ENCODE assay signal across 11 cellular contexts in genomic region chr3:196440041-196440537, GRCh38. TPM values are rescaled to one million over a fixed set of nuclear protein-coding genes. Genes with fewer than 3 reads are reported as not detected.
DNase-seq lines count a peak whose midpoint lies in the region; ATAC-seq, FAIRE-seq and TF ChIP-seq lines count a peak whose summit lies in the region.
"Had no signal": no experiment of that assay in that cellular context is flagged by ENCODE, and none has a peak within 500 bp of the region (broad histone marks: within the 10 kb centered on the region; RNA-seq: fewer than 3 reads in every experiment).

No MANE protein-coding gene starts in this region.

- WGBS in GM12878 (ENCODE audit: insufficient coverage, insufficient replicate concordance, low lambda C conversion rate, missing lambda C conversion rate): 0% methylated on average over 6 of the region's 6 CpGs
- 78 to 82% (median 80%) methylated on average over 6 of the region's 6 CpGs for WGBS in psoas muscle, 3 donors
- WGBS in mammary epithelial cell (ENCODE audit: low coverage, missing lambda C conversion rate): 92% methylated on average over 6 of the region's 6 CpGs

- TF ChIP-seq EP300 in GM12878 (IDR thresholded peaks at IDR 0.05; ENCODE audit: borderline replicate concordance in 1 of 2, control insufficient read depth in 1 of 2, low read depth in 2 of 2, low read length in 2 of 2): no peak

- H4K20me1 ChIP-seq in GM12878 (ENCODE audit: control insufficient read depth, insufficient read depth) (no peaks in the 10 kb centered on the region), mammary epithelial cell (ENCODE audit: insufficient read depth, low read length) (no peaks in the 10 kb centered on the region)

- peak overlapping the region; percentile 38 for H3K9ac ChIP-seq in GM12878 (ENCODE audit: control insufficient read depth, insufficient read depth, low read length)
- no peak overlapping the region for H3K9ac ChIP-seq in mammary epithelial cell (ENCODE audit: insufficient read depth, low read length)

- no peak for TF ChIP-seq RAD21 in GM12878 (IDR thresholded peaks at IDR 0.05; ENCODE audit: insufficient read depth, low read depth, low read length)

- POLR2A ChIA-PET in GM12878 (lab: Charles Lee): interaction anchor here (0.6 to 2.1 kb wide), 10 partner anchors 8 to 71 kb away, joined by 3 to 9 read pairs (median 4); partner anchors contain the start of genes RNF168 and UBXN7

- RAD21 ChIA-PET in GM12878 (lab: Charles Lee; ENCODE audit: unreplicated experiment): interaction anchor here (0.6 to 3.2 kb wide), 11 partner anchors 8 to 280 kb away, joined by 3 to 60 read pairs (median 5); partner anchors contain the start of genes RNF168 and UBXN7

- TF ChIP-seq CTCF in GM12864 (IDR thresholded peaks at IDR 0.05; ENCODE audit: low read depth, low read length, missing control alignments) (no peak), GM12878 (IDR thresholded peaks at IDR 0.05 in 2 of 3, conservative IDR thresholded peaks at IDR 0.05 in 1 of 3; ENCODE audit: control insufficient read depth in 2 of 3, extremely low read depth in 1 of 3, insufficient read depth in 1 of 3, low read depth in 3 of 3, low read length in 3 of 3) (no peak), psoas muscle (IDR thresholded peaks at IDR 0.05) (no peak), mammary epithelial cell (conservative IDR thresholded peaks at IDR 0.05 in 1 of 2, IDR thresholded peaks at IDR 0.05 in 1 of 2; ENCODE audit: extremely low read depth in 1 of 2, insufficient read depth in 1 of 2, low read depth in 1 of 2, low read length in 2 of 2) (no peak)

- dilution Hi-C loops in mammary epithelial cell (cut with HindIII; ENCODE audit: low sequenced_read_pairs): loop anchor here (10.0 kb wide), 3 partner anchors 55 to 285 kb away; no protein-coding TSS in a partner anchor

- H3K4me2 ChIP-seq in GM12878 (ENCODE audit: control insufficient read depth, insufficient read depth): peak overlapping the region; percentile 44
- no peak overlapping the region for H3K4me2 ChIP-seq in mammary epithelial cell (ENCODE audit: insufficient read depth, low read depth, low read length)

- peak; percentile 86 for FAIRE-seq in GM12878 (lab: Jason Lieb, UNC)

- H3K79me2 ChIP-seq in GM12878 (ENCODE audit: control insufficient read depth, insufficient read depth, low read length) (no peaks in the 10 kb centered on the region), mammary epithelial cell (ENCODE audit: insufficient read depth, low read length) (no peaks in the 10 kb centered on the region)

- BruUV-seq in GM12878 (replicated peaks; lab: Mats Ljungman, UMichigan) (no TSS peak), mammary epithelial cell (replicated peaks; lab: Mats Ljungman, UMichigan) (no TSS peak)

- CTCF ChIA-PET in GM12878 (lab: Yijun Ruan, JAX): interaction anchor here (1.4 to 3.0 kb wide), 5 partner anchors 15 to 186 kb away, joined by 3 to 12 read pairs (median 5); no protein-coding TSS in a partner anchor
- CTCF ChIA-PET in mammary epithelial cell (lab: Charles Lee; ENCODE audit: low non-redundant PET): no interaction called here

- peak overlapping the region; percentile 95 for H3K27ac ChIP-seq in GM12878 (ENCODE audit: control insufficient read depth, insufficient read depth)
- H3K27ac ChIP-seq in psoas muscle: no peak overlapping the region
- H3K27ac ChIP-seq in mammary epithelial cell (ENCODE audit: insufficient read depth, low read depth, low read length): no peak overlapping the region

- TF ChIP-seq POLR2A in GM12878 (IDR thresholded peaks at IDR 0.05; ENCODE audit: low read depth, low read length): no peak

- H3K9me3 ChIP-seq in GM12878 (replicated peaks; ENCODE audit: control insufficient read depth, insufficient read depth, low read length) (no peaks in the 10 kb centered on the region; the same call in 2 of the 3 replicates), psoas muscle (no peaks in the 10 kb centered on the region), mammary epithelial cell (replicated peaks; ENCODE audit: insufficient read depth, low read length) (no peaks in the 10 kb centered on the region)

- DNase-seq in GM12864 (ENCODE audit: low read depth) (peak; percentile 29), GM12878 (ENCODE audit: low read depth, low spot score) (peak; percentile 67), psoas muscle (peak; percentile 40 to 58), mammary epithelial cell (no peak), NCI-H748 (lab: John Stamatoyannopoulos, UW; ENCODE audit: unreplicated experiment) (no peak)
- DNase-seq in activated CD4-positive, alpha-beta T cell treated with anti-CD3 and anti-CD28 coated beads for 4 hours: no peak
- DNase-seq: DMS53; NCI-H1436; stimulated activated CD4-positive, alpha-beta T cell treated with anti-CD3 and anti-CD28 coated beads, Interleukin-15, amount 100 ng/mL, for 24 hours had no signal

- SMC1A ChIA-PET in GM12878 (lab: Charles Lee; ENCODE audit: uncharacterized antibody, unreplicated experiment): interaction anchor here (0.6 to 4.0 kb wide), 20 partner anchors 8 to 159 kb away, joined by 3 to 59 read pairs (median 4); partner anchors contain the start of genes RNF168 and UBXN7

- H3K4me1 ChIP-seq in GM12878 (ENCODE audit: control insufficient read depth, insufficient read depth, low read length) (peaks cover 34% of the 10 kb centered on the region), psoas muscle (no peaks in the 10 kb centered on the region), mammary epithelial cell (ENCODE audit: insufficient read depth, low read length) (no peaks in the 10 kb centered on the region)

- intact Hi-C loops in GM12878 (cut with micrococcal nuclease; ENCODE audit: unreplicated experiment) (loop anchor here (1.0 to 5.0 kb wide), 3 partner anchors 23 to 188 kb away; partner anchors contain the start of gene RNF168), psoas muscle (cut with DNase I) (no loop called here), mammary epithelial cell (cut with micrococcal nuclease) (no loop called here)

- ATAC-seq in HG02798 (IDR thresholded peaks at IDR 0.05; ENCODE audit: poor library complexity, unreplicated experiment) (peak; percentile 53), GM12878 (peak; percentile 79), psoas muscle (no peak), GM19467 (IDR thresholded peaks at IDR 0.05; ENCODE audit: unreplicated experiment) (no peak)

- H3K27me3 ChIP-seq in GM12878 (replicated peaks in 1 of 2; ENCODE audit: control insufficient read depth in 2 of 2, insufficient read depth in 2 of 2, low read length in 1 of 2) (no peaks in the 10 kb centered on the region), psoas muscle (ENCODE audit: insufficient read depth in 3 of 3, low read length in 2 of 3) (no peaks in the 10 kb centered on the region), mammary epithelial cell (ENCODE audit: insufficient read depth, low read length) (no peaks in the 10 kb centered on the region)

- H2AFZ ChIP-seq in GM12878 (ENCODE audit: control insufficient read depth, low read depth, low read length) (peak overlapping the region; percentile 67), mammary epithelial cell (ENCODE audit: low read depth, low read length) (no peak overlapping the region)

- in situ Hi-C loops in GM12878 (cut with MboI): loop anchor here (25.0 kb wide), 1 partner anchor 1303 kb away; no protein-coding TSS in a partner anchor
- in situ Hi-C loops in mammary epithelial cell (cut with MboI; ENCODE audit: low sequenced_read_pairs in 2 of 2): no loop called here

- no peak overlapping the region for H3K4me3 ChIP-seq in GM12864 (ENCODE audit: low read depth, low read length)
- H3K4me3 ChIP-seq in GM12878: no peak overlapping the region
- no peak overlapping the region for H3K4me3 ChIP-seq in psoas muscle
- no peak overlapping the region for H3K4me3 ChIP-seq in mammary epithelial cell (replicated peaks in 1 of 3; ENCODE audit: insufficient read depth in 1 of 3, low read depth in 2 of 3, low read length in 3 of 3)

- no peaks in the 10 kb centered on the region for H3K36me3 ChIP-seq in GM12878 (ENCODE audit: control insufficient read depth in 2 of 2, insufficient read depth in 2 of 2, low read length in 1 of 2)
- H3K36me3 ChIP-seq in psoas muscle (ENCODE audit: insufficient read depth in 1 of 2, low read depth in 1 of 2): no peaks in the 10 kb centered on the region
- no peaks in the 10 kb centered on the region for H3K36me3 ChIP-seq in mammary epithelial cell (ENCODE audit: insufficient read depth, low read length)

TF ChIP-seq in GM12878, 131 proteins besides CTCF, POLR2A, EP300 and RAD21 (continues in another document):
- TF ChIP-seq PAX8 (IDR thresholded peaks at IDR 0.05) (no peak), HDAC2 (IDR thresholded peaks at IDR 0.05) (no peak), GATAD2B (conservative IDR thresholded peaks at IDR 0.05; ENCODE audit: low read depth) (peak; percentile 95; the same call in 1 of the 2 replicates), CHD1 (IDR thresholded peaks at IDR 0.05; ENCODE audit: low read depth, low read length) (no peak), NFYA (IDR thresholded peaks at IDR 0.05; ENCODE audit: borderline replicate concordance, low read depth, low read length) (no peak)

RNA-seq across cellular contexts. Expression of gene UBXN7, which starts 7.9 kb away (rescaled TPM):
- 105 and 108 TPM in 2 replicates for total RNA-seq in GM12878 (2013; cell fraction: nucleolus; rRNA removed)
- total RNA-seq in GM12878 (2014; rRNA removed) (16.1 and 17.6 TPM in 2 replicates), GM12878 (2014; rRNA removed; fragmentation: Illumina TruSeq; extraction: Trizol) (21.3 and 21.6 TPM in 2 replicates), GM12878 (2021) (60.8 and 68.3 TPM in 2 replicates), psoas muscle (10 to 100 TPM; 12.2 to 23.7 (median 14.7) TPM), mammary epithelial cell (10 to 100 TPM; 17.7 to 57.3 TPM)
- 11.2 TPM for polyA plus RNA-seq in GM12878 (2011; ENCODE audit: low read depth)
- polyA plus RNA-seq in GM12878 (2011; rRNA removed) (30.6 and 52.4 TPM in 2 replicates), GM12878 (2014; fragmentation: Illumina TruSeq; extraction: Trizol) (28.1 and 33.8 TPM in 2 replicates), GM12878 (2014; fragmentation: Nextera tagmentation; extraction: Ambion mirVana) (1 to 10 TPM; 4.8 TPM), GM12878 (2014; rRNA removed) (17.9 and 21.7 TPM in 2 replicates), GM12878 (2016; fragmentation: Nextera tagmentation; extraction: Ambion mirVana) (10 to 100 TPM; 62.2 to 78.4 TPM), psoas muscle (1 to 10 TPM; 1.3 to 6.2 (median 1.9) TPM), mammary epithelial cell (15.5 TPM)
- polyA plus RNA-seq in GM12878 (2011; cell fraction: cytosol; rRNA removed): 15.2 and 22.8 TPM in 2 replicates
- polyA plus RNA-seq in GM12878 (2011; cell fraction: nucleus; rRNA removed): 18.1 and 18.5 TPM in 2 replicates
- 25.6 and 36.3 TPM in 2 replicates for polyA plus RNA-seq in GM12878 (2012)
- polyA minus RNA-seq in GM12878 (2011; rRNA and poly(A)+ RNA removed): 43.8 and 47.2 TPM in 2 replicates
- 15.8 and 16.2 TPM in 2 replicates for polyA minus RNA-seq in GM12878 (2011; cell fraction: cytosol; rRNA and poly(A)+ RNA removed)
- 13.7 and 19.9 TPM in 2 replicates for polyA minus RNA-seq in GM12878 (2011; cell fraction: nucleus; rRNA and poly(A)+ RNA removed)
- polyA minus RNA-seq in mammary epithelial cell: 40.1 TPM

Comparison
In these comparisons a context has a peak if more than half of its experiments do, and no peak if none do; other contexts are left out.
1. DNase-seq: peak in GM12864 (single experiment), GM12878 (single experiment) and psoas muscle (2 of 2); none in mammary epithelial cell (single experiment), activated CD4-positive, alpha-beta T cell treated with anti-CD3 and anti-CD28 coated beads for 4 hours (0 of 2) and NCI-H748 (single experiment).
2. ATAC-seq: peak in HG02798 (single experiment) and GM12878 (single experiment); none in psoas muscle (0 of 4) and GM19467 (single experiment).